Comparison of ENCODE assay signal across 22 cellular contexts in genomic region chr7:95180-95862, GRCh38.
A peak's percentile ranks its signal among the peaks of the same experiment; 100 is the strongest.
DNase-seq lines count a peak whose midpoint lies in the region; ATAC-seq and TF ChIP-seq lines count a peak whose summit lies in the region.
"Had no signal": no experiment of that assay in that cellular context is flagged by ENCODE, and none has a peak within 500 bp of the region (broad histone marks: within the 10 kb centered on the region; RNA-seq: fewer than 3 reads in every experiment).

No MANE protein-coding gene starts in this region.

- H3K27me3 ChIP-seq in HUES48 (ENCODE audit: control insufficient read depth, insufficient read depth, low read length), result no peaks in the 10 kb centered on the region
- H3K27me3 ChIP-seq: ascending aorta, sigmoid colon had no signal

- H3K4me3 ChIP-seq in AG10803 (ENCODE audit: low read length) (no peak overlapping the region), HUES48 (ENCODE audit: low read depth, low read length) (peak overlapping the region; percentile 33)
- H3K4me3 ChIP-seq: ascending aorta, sigmoid colon had no signal

- no peak for ATAC-seq in GM19452 (IDR thresholded peaks at IDR 0.05; ENCODE audit: unreplicated experiment)
- ATAC-seq: activated CD8-positive, alpha-beta memory T cell treated with anti-CD3 and anti-CD28 coated beads, Interleukin-2, amount 10 ng/mL, durations not matched to agents 7 days and 5 days; Right ventricle myocardium inferior had no signal

- DNase-seq in AG10803 (ENCODE audit: low read depth), result peak; percentile 62
- DNase-seq in astrocyte of the hippocampus (ENCODE audit: low read depth, low spot score), result peak; percentile 31
- peak; percentile 8 for DNase-seq in iPS-NIHi7 (ENCODE audit: extremely low spot score)
- DNase-seq in T-helper 9 cell, result no peak
- DNase-seq in NCI-H2107 treated with DMSO at 0.1 percent for 48 hours (lab: John Stamatoyannopoulos, UW; ENCODE audit: unreplicated experiment), result no peak
- DNase-seq in NOMO-1 (lab: John Stamatoyannopoulos, UW; ENCODE audit: unreplicated experiment in 2 of 2), result no peak
- DNase-seq: activated CD8-positive, alpha-beta memory T cell treated with anti-CD3 and anti-CD28 coated beads, Interleukin-2, amount 10 ng/mL, durations not matched to agents 7 days and 5 days; cortex of kidney; head of caudate nucleus; HFFc6; kidney glomerular epithelial cell; NCI-H1436; NCI-H226; nucleus accumbens; sigmoid colon; T1000 had no signal

- peak overlapping the region; percentile 37 for H3K9ac ChIP-seq in HUES48 (ENCODE audit: low read depth, low read length)
- H3K9ac ChIP-seq: KMS-11 had no signal

- TF ChIP-seq CTCF in AG10803 (conservative IDR thresholded peaks at IDR 0.05; ENCODE audit: low read length), result no peak

- peaks cover 71% of the 10 kb centered on the region for H3K4me1 ChIP-seq in HUES48 (ENCODE audit: control insufficient read depth, insufficient read depth, low read length)

- no peaks in the 10 kb centered on the region for H3K36me3 ChIP-seq in HUES48 (ENCODE audit: control insufficient read depth, insufficient read depth, low read length)
- H3K36me3 ChIP-seq: ascending aorta, sigmoid colon had no signal

- H3K9me3 ChIP-seq in HUES48 (ENCODE audit: control insufficient read depth, insufficient read depth, low read length), result peaks cover 3% of the 10 kb centered on the region; the same call in 1 of the 2 replicates
- H3K9me3 ChIP-seq: sigmoid colon had no signal

- peak overlapping the region; percentile 96 for H3K27ac ChIP-seq in HUES48 (ENCODE audit: low read depth, low read length)
- H3K27ac ChIP-seq: ascending aorta, epithelial cell of prostate, KMS-11, sigmoid colon had no signal

Comparison
In these comparisons a context has a peak if more than half of its experiments do, and no peak if none do; other contexts are left out.
1. DNase-seq: peak in AG10803 (single experiment), astrocyte of the hippocampus (single experiment) and iPS-NIHi7 (single experiment); none in T-helper 9 cell (single experiment), NCI-H2107 treated with DMSO at 0.1 percent for 48 hours (single experiment) and NOMO-1 (0 of 2).